8 cellular contexts compared by ENCODE assay signal in genomic region chr6:155314092-155314772, GRCh38. TPM values are rescaled to one million over a fixed set of nuclear protein-coding genes. Genes with fewer than 3 reads are reported as not detected.
DNase-seq lines count a peak whose midpoint lies in the region; ATAC-seq and TF ChIP-seq lines count a peak whose summit lies in the region.

Gene TFB1M, minus strand, starts transcription at chr6:155314484. Its CDS starts 56 bp downstream, at chr6:155314428.

- peak within 1 kb of the TSS; percentile 48 to 75 for H3K27ac ChIP-seq in testis

- peak; percentile 96 for DNase-seq in GM04504 (ENCODE audit: low read depth)
- peak; percentile 98 for DNase-seq in HFFc6
- DNase-seq in NB4 (ENCODE audit: low read depth) = peak; percentile 99
- peak; percentile 97 for DNase-seq in SKM-1 (lab: John Stamatoyannopoulos, UW; ENCODE audit: unreplicated experiment)
- peak; percentile 97 to 98 for DNase-seq in activated naive CD4-positive, alpha-beta T cell treated with anti-CD3 and anti-CD28 coated beads, Interleukin-2, amount 50 U/mL, for 72 hours (ENCODE audit: low spot score in 2 of 2)
- peak; percentile 92 for DNase-seq in glomerular endothelial cell (ENCODE audit: extremely low read depth, low read depth, low spot score)
- DNase-seq in occipital lobe (lab: John Stamatoyannopoulos, UW) = peak; percentile 98
- peak; percentile 99 for DNase-seq in testis

- H3K27me3 ChIP-seq in testis = no peaks in the 10 kb centered on the region

- intact Hi-C loops in testis (cut with DNase I; ENCODE audit: low total_unique reads) = no loop called here

- no peaks in the 10 kb centered on the region for H3K27me3 Mint-ChIP-seq in HFFc6 (ENCODE audit: insufficient read depth)

- H3K4me3 ChIP-seq in NB4 (ENCODE audit: low read depth, low read length) = peak within 1 kb of the TSS; percentile 94
- H3K4me3 ChIP-seq in testis = peak within 1 kb of the TSS; percentile 82 to 83

- 0% methylated on average over 8 to 52 of the region's 52 CpGs for WGBS in testis, 2 donors

- TF ChIP-seq POLR2A in NB4 (IDR thresholded peaks at IDR 0.05; ENCODE audit: extremely low read depth, insufficient read length) (peak; percentile 82), testis (IDR thresholded peaks at IDR 0.05) (peak; percentile 30)

- peak within 1 kb of the TSS; percentile 97 for H3K27ac Mint-ChIP-seq in HFFc6
- H3K27ac Mint-ChIP-seq in activated naive CD4-positive, alpha-beta T cell treated with anti-CD3 and anti-CD28 coated beads, Interleukin-2, amount 50 U/mL, for 72 hours = peak within 1 kb of the TSS; percentile 96 to 98

- H3K9me3 Mint-ChIP-seq in HFFc6 = no peaks in the 10 kb centered on the region
- no peaks in the 10 kb centered on the region for H3K9me3 Mint-ChIP-seq in activated naive CD4-positive, alpha-beta T cell treated with anti-CD3 and anti-CD28 coated beads, Interleukin-2, amount 50 U/mL, for 72 hours

- peak within 1 kb of the TSS; percentile 98 for H3K4me3 Mint-ChIP-seq in HFFc6

- H3K4me1 ChIP-seq in testis = peaks cover 11% of the 10 kb centered on the region

- H3K36me3 Mint-ChIP-seq in HFFc6 (ENCODE audit: low read depth) = peaks cover 25% of the 10 kb centered on the region
- peaks cover 20 to 23% of the 10 kb centered on the region in 2 donors for H3K36me3 Mint-ChIP-seq in activated naive CD4-positive, alpha-beta T cell treated with anti-CD3 and anti-CD28 coated beads, Interleukin-2, amount 50 U/mL, for 72 hours

- TF ChIP-seq CTCF in HFFc6 (IDR thresholded peaks at IDR 0.05) (no peak), NB4 (IDR thresholded peaks at IDR 0.05; ENCODE audit: low read depth, low read length) (no peak), testis (IDR thresholded peaks at IDR 0.05) (peak in 1 of 3 experiments; percentile 1)

- no peaks in the 10 kb centered on the region for H3K9me3 ChIP-seq in testis

- peaks cover 64% of the 10 kb centered on the region for H3K4me1 Mint-ChIP-seq in HFFc6 (ENCODE audit: low read depth)

- H3K36me3 ChIP-seq in testis (ENCODE audit: low read depth, missing control alignments) = no peaks in the 10 kb centered on the region

- peak; percentile 96 to 97 for ATAC-seq in activated naive CD4-positive, alpha-beta T cell treated with anti-CD3 and anti-CD28 coated beads, Interleukin-2, amount 50 U/mL, for 72 hours

RNA-seq across cellular contexts. Expression of gene TFB1M, which starts in this region (rescaled TPM):
- 10 to 100 TPM; 16.7 to 23.0 (median 21.7) TPM for total RNA-seq in HFFc6 (2021; fragmentation: NEBNext Ultra II Directional; extraction: Animal tissue kit (Norgen Biotek cat#: 25700))
- total RNA-seq in activated naive CD4-positive, alpha-beta T cell treated with anti-CD3 and anti-CD28 coated beads, Interleukin-2, amount 50 U/mL, for 72 hours = 10 to 100 TPM; 44.7 to 49.2 TPM
- 17.9 and 19.3 TPM in 2 replicates for total RNA-seq in glomerular endothelial cell
- 17.2 TPM for total RNA-seq in occipital lobe
- total RNA-seq in testis = 10 to 100 TPM; 32.2 to 47.1 TPM
- polyA plus RNA-seq in testis (ENCODE audit: insufficient read depth, low read depth, low replicate concordance) = 36.1 TPM

Comparison
In these comparisons a context has a peak if more than half of its experiments do, and no peak if none do; other contexts are left out.
1. Peak in every context shown above with its lines: DNase-seq, ATAC-seq, H3K4me3 ChIP-seq and H3K27ac ChIP-seq.